Comparison of ENCODE assay signal across 1 cellular context in genomic region chr6:106005013-106005412, GRCh38.
TF ChIP-seq lines count a peak whose summit lies in the region.

No MANE protein-coding gene starts in this region.

TF ChIP-seq in GM23338, 12 proteins besides CTCF, POLR2A, EP300 and RAD21 (continued from another document):
- TF ChIP-seq REST (IDR thresholded peaks at IDR 0.05; ENCODE audit: unreplicated experiment) (no peak), ZNF462 (CRISPR knock-in tag; IDR thresholded peaks at IDR 0.05) (no peak)
